In the genomic region with DNA sequence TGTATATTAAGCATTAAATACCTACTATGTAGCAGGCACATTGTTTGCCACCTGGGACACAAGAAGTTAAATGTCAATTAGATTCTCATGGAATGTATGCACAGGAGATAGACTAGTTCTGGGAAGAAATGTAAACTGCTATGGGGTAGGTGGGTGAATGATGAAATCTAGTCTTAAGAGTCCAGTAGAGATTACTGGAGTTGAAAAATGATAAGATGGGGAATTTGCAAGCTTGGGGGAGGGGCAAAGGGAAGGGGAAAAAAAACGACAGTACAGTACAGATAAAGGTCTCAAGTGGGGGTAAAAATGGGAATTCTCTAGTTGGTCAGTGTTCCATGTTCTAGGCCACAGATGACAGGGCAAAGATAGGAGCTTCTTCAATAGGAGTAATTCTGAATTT, we compare ENCODE assay signal across 2 cellular contexts.
TF ChIP-seq lines count a peak whose summit lies in the region.

No MANE protein-coding gene starts in this region.

TF ChIP-seq in GM23338, 12 proteins besides CTCF, POLR2A, EP300 and RAD21 (continues in another document):
- TF ChIP-seq, protein P1, sequence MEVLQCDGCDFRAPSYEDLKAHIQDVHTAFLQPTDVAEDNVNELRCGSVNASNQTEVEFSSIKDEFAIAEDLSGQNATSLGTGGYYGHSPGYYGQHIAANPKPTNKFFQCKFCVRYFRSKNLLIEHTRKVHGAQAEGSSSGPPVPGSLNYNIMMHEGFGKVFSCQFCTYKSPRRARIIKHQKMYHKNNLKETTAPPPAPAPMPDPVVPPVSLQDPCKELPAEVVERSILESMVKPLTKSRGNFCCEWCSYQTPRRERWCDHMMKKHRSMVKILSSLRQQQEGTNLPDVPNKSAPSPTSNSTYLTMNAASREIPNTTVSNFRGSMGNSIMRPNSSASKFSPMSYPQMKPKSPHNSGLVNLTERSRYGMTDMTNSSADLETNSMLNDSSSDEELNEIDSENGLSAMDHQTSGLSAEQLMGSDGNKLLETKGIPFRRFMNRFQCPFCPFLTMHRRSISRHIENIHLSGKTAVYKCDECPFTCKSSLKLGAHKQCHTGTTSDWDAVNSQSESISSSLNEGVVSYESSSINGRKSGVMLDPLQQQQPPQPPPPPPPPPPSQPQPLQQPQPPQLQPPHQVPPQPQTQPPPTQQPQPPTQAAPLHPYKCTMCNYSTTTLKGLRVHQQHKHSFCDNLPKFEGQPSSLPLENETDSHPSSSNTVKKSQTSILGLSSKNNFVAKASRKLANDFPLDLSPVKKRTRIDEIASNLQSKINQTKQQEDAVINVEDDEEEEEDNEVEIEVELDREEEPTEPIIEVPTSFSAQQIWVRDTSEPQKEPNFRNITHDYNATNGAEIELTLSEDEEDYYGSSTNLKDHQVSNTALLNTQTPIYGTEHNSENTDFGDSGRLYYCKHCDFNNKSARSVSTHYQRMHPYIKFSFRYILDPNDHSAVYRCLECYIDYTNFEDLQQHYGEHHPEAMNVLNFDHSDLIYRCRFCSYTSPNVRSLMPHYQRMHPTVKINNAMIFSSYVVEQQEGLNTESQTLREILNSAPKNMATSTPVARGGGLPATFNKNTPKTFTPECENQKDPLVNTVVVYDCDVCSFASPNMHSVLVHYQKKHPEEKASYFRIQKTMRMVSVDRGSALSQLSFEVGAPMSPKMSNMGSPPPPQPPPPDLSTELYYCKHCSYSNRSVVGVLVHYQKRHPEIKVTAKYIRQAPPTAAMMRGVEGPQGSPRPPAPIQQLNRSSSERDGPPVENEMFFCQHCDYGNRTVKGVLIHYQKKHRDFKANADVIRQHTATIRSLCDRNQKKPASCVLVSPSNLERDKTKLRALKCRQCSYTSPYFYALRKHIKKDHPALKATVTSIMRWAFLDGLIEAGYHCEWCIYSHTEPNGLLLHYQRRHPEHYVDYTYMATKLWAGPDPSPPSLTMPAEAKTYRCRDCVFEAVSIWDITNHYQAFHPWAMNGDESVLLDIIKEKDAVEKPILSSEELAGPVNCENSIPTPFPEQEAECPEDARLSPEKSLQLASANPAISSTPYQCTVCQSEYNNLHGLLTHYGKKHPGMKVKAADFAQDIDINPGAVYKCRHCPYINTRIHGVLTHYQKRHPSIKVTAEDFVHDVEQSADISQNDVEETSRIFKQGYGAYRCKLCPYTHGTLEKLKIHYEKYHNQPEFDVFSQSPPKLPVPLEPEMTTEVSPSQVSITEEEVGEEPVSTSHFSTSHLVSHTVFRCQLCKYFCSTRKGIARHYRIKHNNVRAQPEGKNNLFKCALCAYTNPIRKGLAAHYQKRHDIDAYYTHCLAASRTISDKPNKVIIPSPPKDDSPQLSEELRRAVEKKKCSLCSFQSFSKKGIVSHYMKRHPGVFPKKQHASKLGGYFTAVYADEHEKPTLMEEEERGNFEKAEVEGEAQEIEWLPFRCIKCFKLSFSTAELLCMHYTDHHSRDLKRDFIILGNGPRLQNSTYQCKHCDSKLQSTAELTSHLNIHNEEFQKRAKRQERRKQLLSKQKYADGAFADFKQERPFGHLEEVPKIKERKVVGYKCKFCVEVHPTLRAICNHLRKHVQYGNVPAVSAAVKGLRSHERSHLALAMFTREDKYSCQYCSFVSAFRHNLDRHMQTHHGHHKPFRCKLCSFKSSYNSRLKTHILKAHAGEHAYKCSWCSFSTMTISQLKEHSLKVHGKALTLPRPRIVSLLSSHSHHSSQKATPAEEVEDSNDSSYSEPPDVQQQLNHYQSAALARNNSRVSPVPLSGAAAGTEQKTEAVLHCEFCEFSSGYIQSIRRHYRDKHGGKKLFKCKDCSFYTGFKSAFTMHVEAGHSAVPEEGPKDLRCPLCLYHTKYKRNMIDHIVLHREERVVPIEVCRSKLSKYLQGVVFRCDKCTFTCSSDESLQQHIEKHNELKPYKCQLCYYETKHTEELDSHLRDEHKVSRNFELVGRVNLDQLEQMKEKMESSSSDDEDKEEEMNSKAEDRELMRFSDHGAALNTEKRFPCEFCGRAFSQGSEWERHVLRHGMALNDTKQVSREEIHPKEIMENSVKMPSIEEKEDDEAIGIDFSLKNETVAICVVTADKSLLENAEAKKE (CRISPR knock-in tag; IDR thresholded peaks at IDR 0.05), result no peak
- TF ChIP-seq EZH2 (IDR thresholded peaks at IDR 0.05; ENCODE audit: low read depth, unreplicated experiment) (no peak), POLR2AphosphoS5 (IDR thresholded peaks at IDR 0.05; ENCODE audit: low read depth) (no peak), EZH2phosphoT487 (IDR thresholded peaks at IDR 0.05; ENCODE audit: unreplicated experiment) (no peak), CREB1 (CRISPR knock-in tag; IDR thresholded peaks at IDR 0.05; ENCODE audit: low read depth) (no peak), JUNB (IDR thresholded peaks at IDR 0.05; ENCODE audit: unreplicated experiment) (no peak), STAT1 (IDR thresholded peaks at IDR 0.05; ENCODE audit: unreplicated experiment) (no peak), NANOG (IDR thresholded peaks at IDR 0.05; ENCODE audit: borderline replicate concordance) (no peak)
- TF ChIP-seq, protein P2, sequence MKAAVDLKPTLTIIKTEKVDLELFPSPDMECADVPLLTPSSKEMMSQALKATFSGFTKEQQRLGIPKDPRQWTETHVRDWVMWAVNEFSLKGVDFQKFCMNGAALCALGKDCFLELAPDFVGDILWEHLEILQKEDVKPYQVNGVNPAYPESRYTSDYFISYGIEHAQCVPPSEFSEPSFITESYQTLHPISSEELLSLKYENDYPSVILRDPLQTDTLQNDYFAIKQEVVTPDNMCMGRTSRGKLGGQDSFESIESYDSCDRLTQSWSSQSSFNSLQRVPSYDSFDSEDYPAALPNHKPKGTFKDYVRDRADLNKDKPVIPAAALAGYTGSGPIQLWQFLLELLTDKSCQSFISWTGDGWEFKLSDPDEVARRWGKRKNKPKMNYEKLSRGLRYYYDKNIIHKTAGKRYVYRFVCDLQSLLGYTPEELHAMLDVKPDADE (IDR thresholded peaks at IDR 0.05), result no peak
- TF ChIP-seq, protein P3, sequence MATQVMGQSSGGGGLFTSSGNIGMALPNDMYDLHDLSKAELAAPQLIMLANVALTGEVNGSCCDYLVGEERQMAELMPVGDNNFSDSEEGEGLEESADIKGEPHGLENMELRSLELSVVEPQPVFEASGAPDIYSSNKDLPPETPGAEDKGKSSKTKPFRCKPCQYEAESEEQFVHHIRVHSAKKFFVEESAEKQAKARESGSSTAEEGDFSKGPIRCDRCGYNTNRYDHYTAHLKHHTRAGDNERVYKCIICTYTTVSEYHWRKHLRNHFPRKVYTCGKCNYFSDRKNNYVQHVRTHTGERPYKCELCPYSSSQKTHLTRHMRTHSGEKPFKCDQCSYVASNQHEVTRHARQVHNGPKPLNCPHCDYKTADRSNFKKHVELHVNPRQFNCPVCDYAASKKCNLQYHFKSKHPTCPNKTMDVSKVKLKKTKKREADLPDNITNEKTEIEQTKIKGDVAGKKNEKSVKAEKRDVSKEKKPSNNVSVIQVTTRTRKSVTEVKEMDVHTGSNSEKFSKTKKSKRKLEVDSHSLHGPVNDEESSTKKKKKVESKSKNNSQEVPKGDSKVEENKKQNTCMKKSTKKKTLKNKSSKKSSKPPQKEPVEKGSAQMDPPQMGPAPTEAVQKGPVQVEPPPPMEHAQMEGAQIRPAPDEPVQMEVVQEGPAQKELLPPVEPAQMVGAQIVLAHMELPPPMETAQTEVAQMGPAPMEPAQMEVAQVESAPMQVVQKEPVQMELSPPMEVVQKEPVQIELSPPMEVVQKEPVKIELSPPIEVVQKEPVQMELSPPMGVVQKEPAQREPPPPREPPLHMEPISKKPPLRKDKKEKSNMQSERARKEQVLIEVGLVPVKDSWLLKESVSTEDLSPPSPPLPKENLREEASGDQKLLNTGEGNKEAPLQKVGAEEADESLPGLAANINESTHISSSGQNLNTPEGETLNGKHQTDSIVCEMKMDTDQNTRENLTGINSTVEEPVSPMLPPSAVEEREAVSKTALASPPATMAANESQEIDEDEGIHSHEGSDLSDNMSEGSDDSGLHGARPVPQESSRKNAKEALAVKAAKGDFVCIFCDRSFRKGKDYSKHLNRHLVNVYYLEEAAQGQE (IDR thresholded peaks at IDR 0.05; ENCODE audit: unreplicated experiment), result no peak

TF ChIP-seq in WTC11, 78 proteins besides CTCF, POLR2A, EP300 and RAD21 (continued from another document):
- TF ChIP-seq, protein P4, sequence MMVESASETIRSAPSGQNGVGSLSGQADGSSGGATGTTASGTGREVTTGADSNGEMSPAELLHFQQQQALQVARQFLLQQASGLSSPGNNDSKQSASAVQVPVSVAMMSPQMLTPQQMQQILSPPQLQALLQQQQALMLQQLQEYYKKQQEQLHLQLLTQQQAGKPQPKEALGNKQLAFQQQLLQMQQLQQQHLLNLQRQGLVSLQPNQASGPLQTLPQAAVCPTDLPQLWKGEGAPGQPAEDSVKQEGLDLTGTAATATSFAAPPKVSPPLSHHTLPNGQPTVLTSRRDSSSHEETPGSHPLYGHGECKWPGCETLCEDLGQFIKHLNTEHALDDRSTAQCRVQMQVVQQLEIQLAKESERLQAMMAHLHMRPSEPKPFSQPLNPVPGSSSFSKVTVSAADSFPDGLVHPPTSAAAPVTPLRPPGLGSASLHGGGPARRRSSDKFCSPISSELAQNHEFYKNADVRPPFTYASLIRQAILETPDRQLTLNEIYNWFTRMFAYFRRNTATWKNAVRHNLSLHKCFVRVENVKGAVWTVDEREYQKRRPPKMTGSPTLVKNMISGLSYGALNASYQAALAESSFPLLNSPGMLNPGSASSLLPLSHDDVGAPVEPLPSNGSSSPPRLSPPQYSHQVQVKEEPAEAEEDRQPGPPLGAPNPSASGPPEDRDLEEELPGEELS (CRISPR knock-in tag; IDR thresholded peaks at IDR 0.05), result no peak
- no peak for TF ChIP-seq PRRX2 (CRISPR knock-in tag; IDR thresholded peaks at IDR 0.05)
- TF ChIP-seq MXD4 (CRISPR knock-in tag; IDR thresholded peaks at IDR 0.05; ENCODE audit: borderline replicate concordance), result no peak
- TF ChIP-seq ESRRA (CRISPR knock-in tag; IDR thresholded peaks at IDR 0.05; ENCODE audit: borderline replicate concordance), result no peak
- TF ChIP-seq CREM (CRISPR knock-in tag; IDR thresholded peaks at IDR 0.05), result no peak
